In the genomic region with DNA sequence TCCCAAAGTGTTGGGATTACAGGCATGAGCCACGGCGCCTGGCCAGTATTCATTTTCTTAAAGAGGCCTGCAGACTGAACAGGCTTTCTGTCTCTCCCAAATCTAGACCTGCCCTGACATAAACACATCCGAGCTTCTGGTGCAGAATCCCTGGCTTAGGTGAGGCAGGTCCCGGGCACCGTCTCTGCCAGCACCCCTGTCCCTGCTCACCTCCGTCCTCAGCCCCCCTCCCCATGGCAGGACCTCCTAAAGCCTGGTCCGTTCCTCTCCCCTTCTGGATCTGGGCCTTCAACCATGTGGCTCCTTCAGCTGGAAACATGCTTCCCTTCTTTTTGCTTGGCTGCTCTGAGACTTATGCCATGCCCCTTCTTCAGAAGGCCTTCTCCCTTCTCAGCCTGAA, we compare ENCODE assay signal across 1 cellular context.
TF ChIP-seq lines count a peak whose summit lies in the region.

No MANE protein-coding gene starts in this region.

TF ChIP-seq in HepG2, 621 proteins besides CTCF, POLR2A, EP300 and RAD21 (continued from another document):
- TF ChIP-seq HNRNPK (IDR thresholded peaks at IDR 0.05; ENCODE audit: low read depth, low read length, poor library complexity, severe bottlenecking): no peak
- no peak for TF ChIP-seq SALL2 (CRISPR knock-in tag; IDR thresholded peaks at IDR 0.05)
- TF ChIP-seq MED13 (CRISPR knock-in tag; IDR thresholded peaks at IDR 0.05): no peak
- no peak for TF ChIP-seq ZFP37 (CRISPR knock-in tag; IDR thresholded peaks at IDR 0.05; ENCODE audit: borderline replicate concordance)
- no peak for TF ChIP-seq SAP130 (CRISPR knock-in tag; IDR thresholded peaks at IDR 0.05; ENCODE audit: low read depth)
- TF ChIP-seq, protein P1, sequence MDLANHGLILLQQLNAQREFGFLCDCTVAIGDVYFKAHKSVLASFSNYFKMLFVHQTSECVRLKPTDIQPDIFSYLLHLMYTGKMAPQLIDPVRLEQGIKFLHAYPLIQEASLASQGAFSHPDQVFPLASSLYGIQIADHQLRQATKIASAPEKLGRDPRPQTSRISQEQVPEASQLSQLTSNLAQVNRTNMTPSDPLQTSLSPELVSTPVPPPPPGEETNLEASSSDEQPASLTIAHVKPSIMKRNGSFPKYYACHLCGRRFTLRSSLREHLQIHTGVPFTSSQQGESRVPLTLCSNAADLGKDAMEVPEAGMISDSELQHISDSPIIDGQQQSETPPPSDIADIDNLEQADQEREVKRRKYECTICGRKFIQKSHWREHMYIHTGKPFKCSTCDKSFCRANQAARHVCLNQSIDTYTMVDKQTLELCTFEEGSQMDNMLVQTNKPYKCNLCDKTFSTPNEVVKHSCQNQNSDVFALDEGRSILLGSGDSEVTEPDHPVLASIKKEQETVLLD (CRISPR knock-in tag; IDR thresholded peaks at IDR 0.05; ENCODE audit: low read depth): no peak
- no peak for TF ChIP-seq PAX8 (CRISPR knock-in tag; IDR thresholded peaks at IDR 0.05; ENCODE audit: borderline replicate concordance)
- TF ChIP-seq CC2D1A (CRISPR knock-in tag; IDR thresholded peaks at IDR 0.05): no peak
- no peak for TF ChIP-seq FIP1L1 (IDR thresholded peaks at IDR 0.05; ENCODE audit: borderline replicate concordance, insufficient read depth, low read depth, low read length)
- TF ChIP-seq ZBTB8A (CRISPR knock-in tag; IDR thresholded peaks at IDR 0.05; ENCODE audit: borderline replicate concordance, low read depth): no peak
- TF ChIP-seq RFX5 (IDR thresholded peaks at IDR 0.05; ENCODE audit: low read depth, low read length): no peak
- TF ChIP-seq, protein P2, sequence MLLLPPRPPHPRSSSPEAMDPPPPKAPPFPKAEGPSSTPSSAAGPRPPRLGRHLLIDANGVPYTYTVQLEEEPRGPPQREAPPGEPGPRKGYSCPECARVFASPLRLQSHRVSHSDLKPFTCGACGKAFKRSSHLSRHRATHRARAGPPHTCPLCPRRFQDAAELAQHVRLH (CRISPR knock-in tag; IDR thresholded peaks at IDR 0.05; ENCODE audit: borderline replicate concordance, low read depth): no peak
- no peak for TF ChIP-seq MLLT10 (CRISPR knock-in tag; IDR thresholded peaks at IDR 0.05)
- no peak for TF ChIP-seq NR2C2 (CRISPR knock-in tag; IDR thresholded peaks at IDR 0.05; ENCODE audit: borderline replicate concordance)
TF ChIP-seq in HepG2: peak in this region for 0.
